ENCODE assay signal across 8 cellular contexts in genomic region chr10:32346551-32347362, GRCh38. TPM values are rescaled to one million over a fixed set of nuclear protein-coding genes. Genes with fewer than 3 reads are reported as not detected.
DNase-seq lines count a peak whose midpoint lies in the region; ATAC-seq and TF ChIP-seq lines count a peak whose summit lies in the region.

EPC1 (minus strand) TSS chr10:32347158; CDS start chr10:32346915, 243 bp downstream.

- H3K27ac Mint-ChIP-seq in CD8-positive, alpha-beta T cell = peak within 1 kb of the TSS; percentile 100
- peak within 1 kb of the TSS; percentile 98 for H3K27ac Mint-ChIP-seq in endothelial cell (ENCODE audit: unreplicated experiment)

- peak within 1 kb of the TSS; percentile 82 for H3K4me3 ChIP-seq in CD8-positive, alpha-beta T cell (ENCODE audit: low read depth, low read length)

- H3K27me3 Mint-ChIP-seq in CD8-positive, alpha-beta T cell (ENCODE audit: low read depth) = no peaks in the 10 kb centered on the region
- peaks cover 8% of the 10 kb centered on the region for H3K27me3 Mint-ChIP-seq in endothelial cell (ENCODE audit: unreplicated experiment)

- H3K9me3 Mint-ChIP-seq in CD8-positive, alpha-beta T cell = no peaks in the 10 kb centered on the region
- H3K9me3 Mint-ChIP-seq in endothelial cell (ENCODE audit: unreplicated experiment) = no peaks in the 10 kb centered on the region

- CTCF ChIA-PET in CD8-positive, alpha-beta T cell (lab: Charles Lee) = interaction anchor here (0.6 to 3.2 kb wide), 19 partner anchors 10 to 485 kb away, joined by 3 to 11 read pairs (median 6); no protein-coding TSS in a partner anchor

- H3K4me3 Mint-ChIP-seq in CD8-positive, alpha-beta T cell = peak within 1 kb of the TSS; percentile 97
- peak within 1 kb of the TSS; percentile 96 for H3K4me3 Mint-ChIP-seq in endothelial cell (ENCODE audit: unreplicated experiment)

- no peaks in the 10 kb centered on the region for H3K36me3 ChIP-seq in CD8-positive, alpha-beta T cell (ENCODE audit: insufficient read depth, low read length)

- peak; percentile 78 to 94 (median 86) for DNase-seq in CD8-positive, alpha-beta T cell
- DNase-seq in NOMO-1 (lab: John Stamatoyannopoulos, UW; ENCODE audit: unreplicated experiment in 2 of 2) (peak; percentile 69 to 83), endothelial cell (ENCODE audit: low spot score) (peak; percentile 80), midbrain (lab: John Stamatoyannopoulos, UW) (peak; percentile 88)
- DNase-seq in activated CD8-positive, alpha-beta memory T cell treated with anti-CD3 and anti-CD28 coated beads, Interleukin-2, amount 50 U/mL, for 24 hours (ENCODE audit: extremely low read depth) = peak; percentile 58
- DNase-seq in stimulated activated CD8-positive, alpha-beta memory T cell treated with anti-CD3 and anti-CD28 coated beads, Interleukin-2, amount 100 ng/mL, for 1 hour (ENCODE audit: low read depth in 2 of 2) = peak; percentile 66 to 76

- peak within 1 kb of the TSS; percentile 98 for H3K27ac ChIP-seq in CD8-positive, alpha-beta T cell (ENCODE audit: low read depth, low read length)

- H3K36me3 Mint-ChIP-seq in CD8-positive, alpha-beta T cell = peaks cover 29% of the 10 kb centered on the region
- H3K36me3 Mint-ChIP-seq in endothelial cell (ENCODE audit: low read depth, unreplicated experiment) = peaks cover 6% of the 10 kb centered on the region

- POLR2A ChIA-PET in CD8-positive, alpha-beta T cell (lab: Charles Lee) = interaction anchor here (0.6 to 4.0 kb wide), 23 partner anchors 9 to 290 kb away, joined by 3 to 41 read pairs (median 4); partner anchors contain the start of genes CCDC7 and KIF5B

- no peaks in the 10 kb centered on the region for H3K9me3 ChIP-seq in CD8-positive, alpha-beta T cell (ENCODE audit: low read length)

- intact Hi-C loops in CD8-positive, alpha-beta T cell (cut with DNase I, micrococcal nuclease) = loop anchor here (1.0 to 10.0 kb wide), 18 partner anchors 11 to 793 kb away; partner anchors contain the start of genes ARHGAP12 (in 2 of the 2), CCDC7 (in 1 of the 2), ITGB1 (in 1 of the 2) and KIF5B (in 1 of the 2)

- no peaks in the 10 kb centered on the region for H3K27me3 ChIP-seq in CD8-positive, alpha-beta T cell (ENCODE audit: insufficient read depth, low read length)

- H3K4me1 Mint-ChIP-seq in CD8-positive, alpha-beta T cell (ENCODE audit: low read depth) = peaks cover 64% of the 10 kb centered on the region
- peaks cover 19% of the 10 kb centered on the region for H3K4me1 Mint-ChIP-seq in endothelial cell (ENCODE audit: unreplicated experiment)

- TF ChIP-seq CTCF in CD8-positive, alpha-beta T cell (IDR thresholded peaks at IDR 0.05) = no peak
- no peak for TF ChIP-seq CTCF in endothelial cell (IDR thresholded peaks at IDR 0.05; ENCODE audit: unreplicated experiment)

- peak; percentile 78 for ATAC-seq in CD8-positive, alpha-beta T cell
- ATAC-seq in GM19372 (IDR thresholded peaks at IDR 0.05; ENCODE audit: low read depth, unreplicated experiment) = peak; percentile 59
- peak; percentile 61 for ATAC-seq in HG03521 (IDR thresholded peaks at IDR 0.05; ENCODE audit: unreplicated experiment)

- peaks cover 41% of the 10 kb centered on the region for H3K4me1 ChIP-seq in CD8-positive, alpha-beta T cell (ENCODE audit: insufficient read depth, low read length)

RNA-seq across cellular contexts. Expression of gene EPC1, which starts in this region (rescaled TPM):
- total RNA-seq in CD8-positive, alpha-beta T cell = 100 to 1,000 TPM; 205 TPM
- total RNA-seq in endothelial cell (ENCODE audit: unreplicated experiment) = 31.0 TPM

Comparison
In these comparisons a context has a peak if more than half of its experiments do, and no peak if none do; other contexts are left out.
1. Peak in every context shown above with its lines: DNase-seq, ATAC-seq, H3K4me3 ChIP-seq and H3K27ac ChIP-seq.